ENCODE assay signal across 25 cellular contexts in genomic region chr13:21208755-21209154, GRCh38.
"Had no signal": no experiment of that assay in that cellular context is flagged by ENCODE, and none has a peak within 500 bp of the region (broad histone marks: within the 10 kb centered on the region; RNA-seq: fewer than 3 reads in every experiment).

No MANE protein-coding gene starts in this region.

- H3K4me3 ChIP-seq: dorsolateral prefrontal cortex, lung, mucosa of descending colon, right lobe of liver, smooth muscle cell, testis, tibial artery, upper lobe of right lung, uterus had no signal

- H3K4me1 Mint-ChIP-seq: immature natural killer cell; memory B cell; mesothelial cell of epicardium; naive B cell; neural crest cell; stimulated activated memory B cell treated with anti-CD40 and anti-IgM and Interleukin-4, amounts not matched to agents 10 μg/mL and 1 μg/mL and 100 μg/mL, for 72 hours had no signal

- H3K36me3 Mint-ChIP-seq: memory B cell; mesothelial cell of epicardium; stimulated activated memory B cell treated with anti-CD40 and anti-IgM and Interleukin-4, amounts not matched to agents 10 μg/mL and 1 μg/mL and 100 μg/mL, for 72 hours had no signal

- H3K27ac Mint-ChIP-seq: immature natural killer cell; memory B cell; mesothelial cell of epicardium; naive B cell; natural killer cell treated with Interleukin-12 subunit alpha and Interleukin-12 subunit beta and Interleukin-15 and Interleukin-18, amount 100 ng/mL, for 72 hours; progenitor cell of endocrine pancreas; stimulated activated memory B cell treated with anti-CD40 and anti-IgM and Interleukin-4, amounts not matched to agents 10 μg/mL and 1 μg/mL and 100 μg/mL, for 72 hours had no signal

- DNase-seq: cerebellar nuclear complex; dorsolateral prefrontal cortex; effector CD4-positive, alpha-beta T cell; hypothalamus; immature natural killer cell; mucosa of descending colon; naive B cell; right lobe of liver; stimulated activated CD4-positive, alpha-beta T cell treated with anti-CD3 and anti-CD28 coated beads, Interleukin-12 subunit alpha, Interleukin-12 subunit beta, amount 100 ng/mL, for 4 hours; stimulated activated CD4-positive, alpha-beta T cell treated with anti-CD3 and anti-CD28 coated beads, Interleukin-2, amount 100 ng/mL, for 24 hours; stimulated activated CD4-positive, alpha-beta T cell treated with anti-CD3 and anti-CD28 coated beads, Interleukin-4, amount 100 ng/mL, for 24 hours; stimulated activated naive CD8-positive, alpha-beta T cell treated with anti-CD3 and anti-CD28 coated beads, Interleukin-15, Interleukin-2, amounts not matched to agents 100 U/mL and 50 U/mL, for 24 hours; substantia nigra; testis; tibial artery; upper lobe of right lung; uterus had no signal

- H3K9me3 Mint-ChIP-seq: natural killer cell treated with Interleukin-12 subunit alpha and Interleukin-12 subunit beta and Interleukin-15 and Interleukin-18, amount 100 ng/mL, for 72 hours had no signal

- H3K27me3 Mint-ChIP-seq: progenitor cell of endocrine pancreas had no signal

- H3K4me3 Mint-ChIP-seq: immature natural killer cell; memory B cell; mesothelial cell of epicardium; naive B cell; natural killer cell treated with Interleukin-12 subunit alpha and Interleukin-12 subunit beta and Interleukin-15 and Interleukin-18, amount 100 ng/mL, for 72 hours; neural crest cell; stimulated activated memory B cell treated with anti-CD40 and anti-IgM and Interleukin-4, amounts not matched to agents 10 μg/mL and 1 μg/mL and 100 μg/mL, for 72 hours had no signal
